Comparison of ENCODE assay signal across 10 cellular contexts in the genomic region with DNA sequence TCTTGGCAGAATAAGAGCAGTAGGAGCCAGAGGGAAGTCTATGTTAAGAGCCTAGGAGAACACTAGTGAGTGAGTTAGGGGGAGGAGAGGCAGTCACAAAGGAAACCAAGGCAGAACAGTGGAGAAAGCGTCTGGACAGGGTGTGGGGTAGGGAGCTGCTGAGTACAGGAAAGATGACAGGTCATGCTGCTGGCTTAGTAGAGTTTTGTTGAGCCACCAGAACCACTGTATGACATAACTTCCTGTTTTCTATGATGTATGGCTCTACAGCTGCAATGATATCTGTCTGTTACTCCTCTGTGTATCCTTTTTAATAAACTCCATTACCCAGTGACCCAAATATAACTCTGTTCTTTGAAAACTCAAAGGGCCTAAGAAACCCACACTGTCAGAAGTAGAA. TPM values are rescaled to one million over a fixed set of nuclear protein-coding genes. Genes with fewer than 3 reads are reported as not detected.
DNase-seq lines count a peak whose midpoint lies in the region; ATAC-seq, FAIRE-seq and TF ChIP-seq lines count a peak whose summit lies in the region.
"Had no signal": no experiment of that assay in that cellular context is flagged by ENCODE, and none has a peak within 500 bp of the region (broad histone marks: within the 10 kb centered on the region; RNA-seq: fewer than 3 reads in every experiment).

No MANE protein-coding gene starts in this region.

- H3K4me1 ChIP-seq in SJCRH30: peaks cover 2% of the 10 kb centered on the region; the same call in 1 of the 2 replicates
- H3K4me1 ChIP-seq in left lung: peaks cover 0 to 6% of the 10 kb centered on the region in 2 donors
- H3K4me1 ChIP-seq in aorta (ENCODE audit: control insufficient read depth in 1 of 2, insufficient read depth in 2 of 2, low read length in 2 of 2): no peaks in the 10 kb centered on the region
- H3K4me1 ChIP-seq in hepatocyte (ENCODE audit: insufficient read depth): no peaks in the 10 kb centered on the region

- H3K9me2 ChIP-seq in hepatocyte (replicated peaks; ENCODE audit: insufficient read depth): no peaks in the 10 kb centered on the region

- H3K4me2 ChIP-seq in hepatocyte: no peak overlapping the region

- H3K79me2 ChIP-seq in hepatocyte: no peaks in the 10 kb centered on the region

- peak; percentile 93 for ATAC-seq in GM18508 (IDR thresholded peaks at IDR 0.05; ENCODE audit: insufficient read depth, unreplicated experiment)
- ATAC-seq in HG02938 (IDR thresholded peaks at IDR 0.05; ENCODE audit: unreplicated experiment): peak; percentile 73
- ATAC-seq in left lung: peak; percentile 79
- ATAC-seq in aorta (ENCODE audit: low FRiP score): no peak

- H3K4me3 ChIP-seq in SJCRH30 (no peak overlapping the region), left lung (no peak overlapping the region), aorta (ENCODE audit: low read length in 2 of 2) (no peak overlapping the region), hepatocyte (no peak overlapping the region)

- H3K27ac ChIP-seq in SJCRH30: no peak overlapping the region
- H3K27ac ChIP-seq in left lung: no peak overlapping the region
- no peak overlapping the region for H3K27ac ChIP-seq in aorta (ENCODE audit: low read depth in 1 of 2, low read length in 2 of 2)
- H3K27ac ChIP-seq in hepatocyte: no peak overlapping the region

- no peaks in the 10 kb centered on the region for H4K20me1 ChIP-seq in hepatocyte (ENCODE audit: insufficient read depth, poor library complexity, severe bottlenecking)

- 45 to 61% methylated on average over 1 of the region's 1 CpG for WGBS in aorta, 2 donors
- WGBS in hepatocyte (ENCODE audit: low lambda C conversion rate, missing lambda C conversion rate): 91% methylated on average over 1 of the region's 1 CpG

- no peaks in the 10 kb centered on the region for H3K9me3 ChIP-seq in SJCRH30 (replicated peaks)
- no peaks in the 10 kb centered on the region for H3K9me3 ChIP-seq in left lung
- no peaks in the 10 kb centered on the region for H3K9me3 ChIP-seq in aorta (ENCODE audit: control insufficient read depth, low read length)
- no peaks in the 10 kb centered on the region for H3K9me3 ChIP-seq in hepatocyte (ENCODE audit: low read depth)

- intact Hi-C loops in left lung (cut with DNase I): no loop called here
- intact Hi-C loops in aorta (cut with DNase I): no loop called here

- no peak overlapping the region for H2AFZ ChIP-seq in hepatocyte

- DNase-seq in SJCRH30 (peak; percentile 3 to 22), left lung (no peak), urothelium cell line (ENCODE audit: low spot score) (no peak), aorta (no peak), hepatocyte (ENCODE audit: low spot score) (no peak), NCI-H2107 treated with DMSO at 0.1 percent for 48 hours (lab: John Stamatoyannopoulos, UW; ENCODE audit: unreplicated experiment) (no peak)
- DNase-seq: NCI-H1417 treated with DMSO at 0.1 percent for 48 hours, posterior cingulate gyrus had no signal

- FAIRE-seq in urothelium cell line (lab: Jason Lieb, UNC): no peak

- H3K27me3 ChIP-seq in SJCRH30 (no peaks in the 10 kb centered on the region), left lung (no peaks in the 10 kb centered on the region), aorta (ENCODE audit: control insufficient read depth in 1 of 2, insufficient read depth in 2 of 2, low read length in 1 of 2) (no peaks in the 10 kb centered on the region), hepatocyte (no peaks in the 10 kb centered on the region)

- H3K36me3 ChIP-seq in SJCRH30: no peaks in the 10 kb centered on the region
- no peaks in the 10 kb centered on the region for H3K36me3 ChIP-seq in left lung
- H3K36me3 ChIP-seq in aorta (ENCODE audit: control insufficient read depth in 1 of 2, insufficient read depth in 2 of 2, low read length in 1 of 2): no peaks in the 10 kb centered on the region
- H3K36me3 ChIP-seq in hepatocyte (replicated peaks; ENCODE audit: insufficient read depth, low read depth): no peaks in the 10 kb centered on the region

- TF ChIP-seq CTCF in left lung (IDR thresholded peaks at IDR 0.05) (no peak), hepatocyte (IDR thresholded peaks at IDR 0.05; ENCODE audit: poor library complexity) (no peak)

RNA-seq across cellular contexts. Expression of a gene that starts 10.6 kb away (rescaled TPM):
- 64.4 and 66.1 TPM in 2 replicates for total RNA-seq in SJCRH30 (2014; rRNA removed; shearing (Covaris generic))
- total RNA-seq in left lung: 100 to 1,000 TPM; 127 to 139 TPM
- total RNA-seq in aorta: 10 to 100 TPM; 91.7 to 92.3 TPM
- polyA plus RNA-seq in aorta: 10 to 100 TPM; 40.9 to 60.6 TPM
- 213 and 253 TPM in 2 replicates for total RNA-seq in hepatocyte
- 97.1 and 101 TPM in 2 replicates for polyA plus RNA-seq in hepatocyte

Comparison
In these comparisons a context has a peak if more than half of its experiments do, and no peak if none do; other contexts are left out.
1. DNase-seq: peak in SJCRH30 (2 of 2); none in left lung (0 of 2), urothelium cell line (single experiment), aorta (0 of 2), hepatocyte (single experiment) and NCI-H2107 treated with DMSO at 0.1 percent for 48 hours (single experiment).